ENCODE assay signal across 1 cellular context in the genomic region with DNA sequence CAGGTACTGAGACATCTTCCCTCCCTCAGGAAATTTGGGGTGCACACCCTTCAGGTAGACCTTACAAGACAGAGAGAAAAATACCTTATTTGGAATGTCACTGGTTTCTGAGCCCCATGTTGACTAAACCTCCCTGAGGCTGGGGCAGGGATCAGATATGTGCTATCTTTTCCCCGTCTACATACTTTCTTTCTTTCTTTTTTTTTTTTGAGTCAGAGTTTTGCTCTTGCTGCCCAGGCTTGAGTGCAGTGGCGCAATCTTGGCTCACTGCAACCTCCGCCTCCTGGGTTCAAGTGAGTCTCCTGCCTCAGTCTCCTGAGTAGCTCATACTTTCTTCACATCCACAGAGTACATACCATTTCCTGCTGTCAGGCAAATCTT.
TF ChIP-seq lines count a peak whose summit lies in the region.

No MANE protein-coding gene starts in this region.

TF ChIP-seq in SK-N-SH, 30 proteins besides CTCF, POLR2A, EP300 and RAD21:
- TF ChIP-seq, protein P1, sequence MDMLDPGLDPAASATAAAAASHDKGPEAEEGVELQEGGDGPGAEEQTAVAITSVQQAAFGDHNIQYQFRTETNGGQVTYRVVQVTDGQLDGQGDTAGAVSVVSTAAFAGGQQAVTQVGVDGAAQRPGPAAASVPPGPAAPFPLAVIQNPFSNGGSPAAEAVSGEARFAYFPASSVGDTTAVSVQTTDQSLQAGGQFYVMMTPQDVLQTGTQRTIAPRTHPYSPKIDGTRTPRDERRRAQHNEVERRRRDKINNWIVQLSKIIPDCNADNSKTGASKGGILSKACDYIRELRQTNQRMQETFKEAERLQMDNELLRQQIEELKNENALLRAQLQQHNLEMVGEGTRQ (IDR thresholded peaks at IDR 0.05; ENCODE audit: borderline replicate concordance, low read depth, low read length): no peak
- TF ChIP-seq, protein P2, sequence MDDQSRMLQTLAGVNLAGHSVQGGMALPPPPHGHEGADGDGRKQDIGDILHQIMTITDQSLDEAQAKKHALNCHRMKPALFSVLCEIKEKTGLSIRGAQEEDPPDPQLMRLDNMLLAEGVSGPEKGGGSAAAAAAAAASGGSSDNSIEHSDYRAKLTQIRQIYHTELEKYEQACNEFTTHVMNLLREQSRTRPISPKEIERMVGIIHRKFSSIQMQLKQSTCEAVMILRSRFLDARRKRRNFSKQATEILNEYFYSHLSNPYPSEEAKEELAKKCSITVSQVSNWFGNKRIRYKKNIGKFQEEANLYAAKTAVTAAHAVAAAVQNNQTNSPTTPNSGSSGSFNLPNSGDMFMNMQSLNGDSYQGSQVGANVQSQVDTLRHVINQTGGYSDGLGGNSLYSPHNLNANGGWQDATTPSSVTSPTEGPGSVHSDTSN (IDR thresholded peaks at IDR 0.05): no peak
- no peak for TF ChIP-seq YY1 (IDR thresholded peaks at IDR 0.05; ENCODE audit: low read depth)
- no peak for TF ChIP-seq FOXJ3 (CRISPR knock-in tag; IDR thresholded peaks at IDR 0.05)
- TF ChIP-seq GABPA (IDR thresholded peaks at IDR 0.05; ENCODE audit: low read depth): no peak
- TF ChIP-seq, protein P3, sequence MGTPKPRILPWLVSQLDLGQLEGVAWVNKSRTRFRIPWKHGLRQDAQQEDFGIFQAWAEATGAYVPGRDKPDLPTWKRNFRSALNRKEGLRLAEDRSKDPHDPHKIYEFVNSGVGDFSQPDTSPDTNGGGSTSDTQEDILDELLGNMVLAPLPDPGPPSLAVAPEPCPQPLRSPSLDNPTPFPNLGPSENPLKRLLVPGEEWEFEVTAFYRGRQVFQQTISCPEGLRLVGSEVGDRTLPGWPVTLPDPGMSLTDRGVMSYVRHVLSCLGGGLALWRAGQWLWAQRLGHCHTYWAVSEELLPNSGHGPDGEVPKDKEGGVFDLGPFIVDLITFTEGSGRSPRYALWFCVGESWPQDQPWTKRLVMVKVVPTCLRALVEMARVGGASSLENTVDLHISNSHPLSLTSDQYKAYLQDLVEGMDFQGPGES (IDR thresholded peaks at IDR 0.05; ENCODE audit: low read depth, low read length): no peak
- TF ChIP-seq GATA2 (CRISPR knock-in tag; IDR thresholded peaks at IDR 0.05): no peak
- no peak for TF ChIP-seq MXI1 (IDR thresholded peaks at IDR 0.05; ENCODE audit: low read depth, low read length)
- TF ChIP-seq TEAD4 (IDR thresholded peaks at IDR 0.05; ENCODE audit: borderline replicate concordance, insufficient read depth): no peak
- TF ChIP-seq RXRA (IDR thresholded peaks at IDR 0.05; ENCODE audit: borderline replicate concordance, low read depth): no peak
